Comparison of ENCODE assay signal across 16 cellular contexts in the genomic region with DNA sequence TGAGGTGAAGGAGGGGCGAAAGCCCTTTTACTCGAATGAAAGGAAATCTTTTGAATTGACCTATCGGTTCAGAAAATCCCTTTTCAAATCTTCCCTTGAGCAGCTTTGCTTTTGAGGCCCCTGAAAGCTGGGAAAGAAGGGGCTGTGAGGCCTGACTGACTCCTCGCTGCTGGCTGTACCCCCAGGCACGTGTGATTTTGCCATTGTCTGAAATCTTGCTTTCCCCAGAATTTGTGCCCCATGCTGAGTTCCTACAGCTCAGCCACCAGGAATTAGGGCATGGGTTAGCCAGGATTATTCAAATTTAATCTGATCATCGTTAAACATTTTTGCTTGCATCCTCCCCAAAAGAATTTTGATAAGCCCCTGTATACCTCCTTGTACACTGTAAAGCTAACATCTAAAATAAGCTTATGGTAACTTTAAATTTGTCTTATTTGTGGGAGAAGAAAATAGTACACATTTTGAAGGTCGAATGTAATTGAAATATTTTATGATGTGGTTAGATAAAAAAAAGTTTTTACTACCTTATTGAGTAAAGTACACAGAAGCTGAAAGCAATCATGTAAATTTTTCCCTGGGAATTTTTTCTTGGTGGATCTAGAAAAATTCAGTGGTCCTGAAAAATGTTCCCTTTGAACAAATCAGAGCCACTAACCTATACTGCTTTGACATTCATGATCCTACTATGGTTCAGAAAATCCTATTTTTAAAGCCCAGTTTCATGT. TPM values are rescaled to one million over a fixed set of nuclear protein-coding genes. Genes with fewer than 3 reads are reported as not detected.
DNase-seq lines count a peak whose midpoint lies in the region; ATAC-seq and TF ChIP-seq lines count a peak whose summit lies in the region.
"Had no signal": no experiment of that assay in that cellular context is flagged by ENCODE, and none has a peak within 500 bp of the region (broad histone marks: within the 10 kb centered on the region; RNA-seq: fewer than 3 reads in every experiment).

No MANE protein-coding gene starts in this region.

- no peak for TF ChIP-seq POLR2A in right lobe of liver (IDR thresholded peaks at IDR 0.05)

- CTCF ChIA-PET in A673 (lab: Charles Lee) = no interaction called here

- ATAC-seq in HG02642 (IDR thresholded peaks at IDR 0.05; ENCODE audit: poor library complexity, unreplicated experiment) (no peak), GM21367 (IDR thresholded peaks at IDR 0.05; ENCODE audit: unreplicated experiment) (no peak), right lobe of liver (no peak)
- ATAC-seq: activated T-cell treated with anti-CD3 and anti-CD28 coated beads, Interleukin-2, amount 50 U/mL, for 4 hours had no signal

- H3K4me3 ChIP-seq in A673 (ENCODE audit: low read depth, low read length, poor library complexity, severe bottlenecking) (no peak overlapping the region), Karpas-422 (ENCODE audit: low read length) (no peak overlapping the region), cardiac fibroblast (replicated peaks in 1 of 2; ENCODE audit: low read depth in 2 of 2, low read length in 2 of 2) (no peak overlapping the region), mesodermal cell (ENCODE audit: extremely low read depth, insufficient read depth, low read length, poor library complexity, severe bottlenecking) (no peak overlapping the region), right lobe of liver (no peak overlapping the region)
- H3K4me3 ChIP-seq: sigmoid colon had no signal

- TF ChIP-seq CTCF in A673 (conservative IDR thresholded peaks at IDR 0.05; ENCODE audit: low read depth, low read length) (no peak), cardiac fibroblast (IDR thresholded peaks at IDR 0.05; ENCODE audit: low read depth, low read length) (no peak), right lobe of liver (IDR thresholded peaks at IDR 0.05) (no peak)

- 50 to 56% methylated on average over 5 to 6 of the region's 7 CpGs for WGBS in mesodermal cell (ENCODE audit: insufficient coverage in 2 of 2), 2 experiments
- WGBS in right lobe of liver (ENCODE audit: insufficient coverage, low coverage, low lambda C conversion rate, missing lambda C conversion rate) = 46% methylated on average over 6 of the region's 7 CpGs

- no peak overlapping the region for H3K9ac ChIP-seq in Karpas-422 (ENCODE audit: low read length)

- POLR2A ChIA-PET in A673 (lab: Charles Lee; ENCODE audit: low non-redundant PET) = no interaction called here

- H3K27me3 ChIP-seq in A673 (replicated peaks; ENCODE audit: insufficient read depth, low read depth, low read length, poor library complexity) (no peaks in the 10 kb centered on the region), Karpas-422 (ENCODE audit: low read length) (no peaks in the 10 kb centered on the region), right lobe of liver (no peaks in the 10 kb centered on the region)
- H3K27me3 ChIP-seq: sigmoid colon had no signal

- DNase-seq in A673 (ENCODE audit: low spot score) (peak; percentile 23), Karpas-422 (no peak), cardiac fibroblast (ENCODE audit: low read depth in 2 of 2) (peak; percentile 32 to 36), HuH-7 (ENCODE audit: low spot score) (no peak), right lobe of liver (no peak)
- DNase-seq: ACHN; activated CD4-positive, alpha-beta T cell treated with anti-CD3 and anti-CD28 coated beads for 1 hour; activated T-cell treated with anti-CD3 and anti-CD28 coated beads, Interleukin-2, amount 50 U/mL, for 4 hours; NCI-H187; NCI-H82; sigmoid colon had no signal

- H3K9me3 ChIP-seq in A673 (ENCODE audit: low read depth, low read length, poor library complexity, severe bottlenecking) (no peaks in the 10 kb centered on the region), Karpas-422 (ENCODE audit: low read length) (peaks cover 6% of the 10 kb centered on the region; the same call in 1 of the 2 replicates), mesodermal cell (ENCODE audit: control insufficient read depth, low read length) (no peaks in the 10 kb centered on the region), right lobe of liver (no peaks in the 10 kb centered on the region)
- H3K9me3 ChIP-seq: sigmoid colon had no signal

- no peak overlapping the region for H3K4me2 ChIP-seq in Karpas-422 (ENCODE audit: low read depth, low read length, poor library complexity, severe bottlenecking)

- H3K4me1 ChIP-seq in A673 (ENCODE audit: insufficient read depth, low read length, poor library complexity, severe bottlenecking) = peaks cover 6% of the 10 kb centered on the region
- peaks cover 30% of the 10 kb centered on the region for H3K4me1 ChIP-seq in Karpas-422 (ENCODE audit: low read length)
- H3K4me1 ChIP-seq in mesodermal cell (ENCODE audit: control insufficient read depth, insufficient read depth, low read length, poor library complexity, severe bottlenecking) = no peaks in the 10 kb centered on the region
- H3K4me1 ChIP-seq in right lobe of liver = peaks cover 0 to 15% (median 0%) of the 10 kb centered on the region in 4 donors
- H3K4me1 ChIP-seq: sigmoid colon had no signal

- no peak overlapping the region for H2AFZ ChIP-seq in Karpas-422 (ENCODE audit: low read length)

- intact Hi-C loops in A673 (cut with micrococcal nuclease; ENCODE audit: unreplicated experiment) = no loop called here
- intact Hi-C loops in right lobe of liver (cut with DNase I) = no loop called here

- H3K79me2 ChIP-seq in Karpas-422 (ENCODE audit: low read length) = peaks cover 96% of the 10 kb centered on the region

- H3K27ac ChIP-seq in A673 (ENCODE audit: low read depth, low read length, poor library complexity, severe bottlenecking) (no peak overlapping the region), Karpas-422 (ENCODE audit: low read length) (peak overlapping the region; percentile 18; the same call in 1 of the 2 replicates), mesodermal cell (ENCODE audit: low read depth, low read length, severe bottlenecking) (peak overlapping the region; percentile 43), right lobe of liver (no peak overlapping the region)
- H3K27ac ChIP-seq: sigmoid colon had no signal

- H3K36me3 ChIP-seq in A673 (ENCODE audit: insufficient read depth, low read length, poor library complexity, severe bottlenecking) (no peaks in the 10 kb centered on the region), Karpas-422 (ENCODE audit: insufficient read depth, low read length) (peaks cover 23% of the 10 kb centered on the region), mesodermal cell (ENCODE audit: control insufficient read depth, insufficient read depth, low read length) (no peaks in the 10 kb centered on the region), right lobe of liver (no peaks in the 10 kb centered on the region)
- H3K36me3 ChIP-seq: sigmoid colon had no signal

- no TSS peak for BruUV-seq in A673 (replicated peaks; lab: Mats Ljungman, UMichigan)

- no peaks in the 10 kb centered on the region for H4K20me1 ChIP-seq in Karpas-422 (ENCODE audit: insufficient read depth, low read depth, low read length)

- no peaks in the 10 kb centered on the region for H3K9me2 ChIP-seq in Karpas-422 (replicated peaks; ENCODE audit: insufficient read depth, low read length)

RNA-seq across cellular contexts. Expression of gene SIPA1L3, which starts 46.7 kb away (rescaled TPM):
- total RNA-seq in A673 (2021) = 17.5 and 19.9 TPM in 2 replicates
- 68.6 and 88.1 TPM in 2 replicates for total RNA-seq in Karpas-422 (2014; rRNA removed; shearing (Covaris generic); ENCODE audit: low replicate concordance)
- polyA plus RNA-seq in mesodermal cell (2013, experiment 1 of 2) = 7.4 TPM
- polyA plus RNA-seq in mesodermal cell (2013, experiment 2 of 2) = 9.0 TPM
- 10 to 100 TPM in 5 of 6 experiments, 1 to 10 TPM in 1; 9.1 to 20.4 (median 14.9) TPM for total RNA-seq in right lobe of liver

RNA-seq across cellular contexts. Expression of gene WDR87, which starts 47.3 kb away (rescaled TPM):
- total RNA-seq in A673 (2021) (not detected in 2 replicates), right lobe of liver (not detected)
- not detected in 2 replicates for total RNA-seq in Karpas-422 (2014; rRNA removed; shearing (Covaris generic); ENCODE audit: low replicate concordance)
- not detected for polyA plus RNA-seq in mesodermal cell (2013, experiment 1 of 2)
- polyA plus RNA-seq in mesodermal cell (2013, experiment 2 of 2) = not detected
- total RNA-seq: activated T-cell treated with anti-CD3 and anti-CD28 coated beads, Interleukin-2, amount 50 U/mL, for 4 hours; myocyte; sigmoid colon; SK-MEL-5 had no signal
- polyA plus RNA-seq: sigmoid colon had no signal

Comparison
In these comparisons a context has a peak if more than half of its experiments do, and no peak if none do; other contexts are left out.
1. DNase-seq: peak in A673 (single experiment) and cardiac fibroblast (2 of 2); none in Karpas-422 (single experiment), HuH-7 (single experiment) and right lobe of liver (0 of 3).
2. H3K27ac ChIP-seq: peak in Karpas-422 (single experiment) and mesodermal cell (single experiment); none in A673 (single experiment) and right lobe of liver (0 of 3).